Comparison of ENCODE assay signal across 8 cellular contexts in the genomic region with DNA sequence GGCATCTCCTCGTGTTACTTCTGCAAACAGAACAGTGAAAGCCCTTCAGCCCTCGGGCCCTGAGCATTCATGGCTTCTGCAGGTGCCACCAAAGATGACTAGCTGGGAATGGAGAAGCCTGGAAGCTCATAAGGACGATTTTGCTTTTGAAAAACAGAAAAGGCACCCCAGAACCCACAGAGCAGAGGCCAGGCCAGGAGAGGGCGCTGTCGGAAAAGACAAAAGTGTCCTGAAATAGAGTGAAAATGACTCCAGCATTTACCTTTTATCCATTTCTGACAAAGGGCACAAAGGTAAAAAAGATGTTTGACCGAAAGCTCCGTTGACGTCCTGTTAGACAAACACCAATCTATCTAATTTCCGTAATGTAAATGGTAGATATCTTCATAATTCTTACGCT. TPM values are rescaled to one million over a fixed set of nuclear protein-coding genes. Genes with fewer than 3 reads are reported as not detected.
DNase-seq lines count a peak whose midpoint lies in the region; ATAC-seq and TF ChIP-seq lines count a peak whose summit lies in the region.

No MANE protein-coding gene starts in this region.

- TF ChIP-seq CTCF in progenitor cell of endocrine pancreas (IDR thresholded peaks at IDR 0.05; ENCODE audit: unreplicated experiment): peak; percentile 78

- no peak overlapping the region for H3K4me3 Mint-ChIP-seq in progenitor cell of endocrine pancreas (ENCODE audit: low read depth)

- DNase-seq in NCI-H2029 treated with DMSO at 0.1 percent for 48 hours (lab: John Stamatoyannopoulos, UW) (peak; percentile 10), NCI-H2029 (lab: John Stamatoyannopoulos, UW) (no peak), NCI-H69 (lab: John Stamatoyannopoulos, UW) (peak; percentile 67), activated T-cell treated with anti-CD3 and anti-CD28 coated beads for 1 hour (ENCODE audit: low read depth) (peak; percentile 65), fibroblast of peridontal ligament (ENCODE audit: extremely low read depth) (peak; percentile 40), progenitor cell of endocrine pancreas (ENCODE audit: low spot score, unreplicated experiment) (no peak), glomerular visceral epithelial cell (ENCODE audit: extremely low spot score) (no peak)

- peaks cover 5% of the 10 kb centered on the region for H3K36me3 Mint-ChIP-seq in progenitor cell of endocrine pancreas (ENCODE audit: insufficient read depth)

- no peak overlapping the region for H3K27ac Mint-ChIP-seq in progenitor cell of endocrine pancreas

- peaks cover 35% of the 10 kb centered on the region for H3K27me3 Mint-ChIP-seq in progenitor cell of endocrine pancreas

- ATAC-seq in HG02678 (IDR thresholded peaks at IDR 0.05; ENCODE audit: unreplicated experiment): no peak

- no peaks in the 10 kb centered on the region for H3K9me3 Mint-ChIP-seq in progenitor cell of endocrine pancreas (ENCODE audit: low read depth)

- H3K4me1 Mint-ChIP-seq in progenitor cell of endocrine pancreas (ENCODE audit: low read depth): peaks cover 8% of the 10 kb centered on the region

RNA-seq across cellular contexts. Expression of gene ZNF195, which starts 37.6 kb away (rescaled TPM):
- total RNA-seq in progenitor cell of endocrine pancreas: 83.9 and 88.8 TPM in 2 replicates

Comparison
In these comparisons a context has a peak if more than half of its experiments do, and no peak if none do; other contexts are left out.
1. DNase-seq: peak in NCI-H2029 treated with DMSO at 0.1 percent for 48 hours (single experiment), NCI-H69 (single experiment), activated T-cell treated with anti-CD3 and anti-CD28 coated beads for 1 hour (single experiment) and fibroblast of peridontal ligament (single experiment); none in NCI-H2029 (single experiment), progenitor cell of endocrine pancreas (single experiment) and glomerular visceral epithelial cell (single experiment).